Comparison of ENCODE assay signal across 29 cellular contexts in the genomic region with DNA sequence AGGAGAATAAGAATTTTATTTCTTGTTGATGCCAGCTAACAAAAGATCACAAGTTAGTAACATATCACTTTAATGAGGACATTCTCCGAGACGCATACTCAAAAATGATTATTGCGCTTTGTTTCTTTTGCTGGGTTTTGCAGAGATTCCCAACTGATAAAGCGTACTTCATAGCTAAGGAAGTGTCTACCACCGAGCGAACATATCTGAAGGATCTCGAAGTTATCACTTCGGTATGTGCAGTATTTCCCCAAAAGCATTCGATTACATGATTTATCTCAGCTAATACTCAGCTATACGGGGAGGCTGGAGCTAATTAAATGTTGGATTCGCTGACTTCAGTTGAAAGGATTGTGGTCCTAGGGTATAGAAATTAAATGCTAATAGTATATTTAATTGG.
"Had no signal": no experiment of that assay in that cellular context is flagged by ENCODE, and none has a peak within 500 bp of the region (broad histone marks: within the 10 kb centered on the region; RNA-seq: fewer than 3 reads in every experiment).

No MANE protein-coding gene starts in this region.

- H3K9me3 ChIP-seq: left ventricle myocardium inferior, neutrophil, ovary, right atrium auricular region, right lobe of liver, testis, thyroid gland, transverse colon, upper lobe of left lung, vagina had no signal

- H3K36me3 ChIP-seq: neural progenitor cell, neutrophil, ovary, thyroid gland, upper lobe of left lung, vagina had no signal

- H3K36me3 Mint-ChIP-seq: immature natural killer cell; naive B cell; natural killer cell; stimulated activated memory B cell treated with anti-CD40 and anti-IgM and Interleukin-4, amounts not matched to agents 10 μg/mL and 1 μg/mL and 100 μg/mL, for 72 hours had no signal

- H3K27me3 ChIP-seq: hepatocyte, neural progenitor cell, neutrophil, ovary, right atrium auricular region, right lobe of liver, testis, thyroid gland, transverse colon, upper lobe of left lung, vagina had no signal

- H3K27ac Mint-ChIP-seq: immature natural killer cell; mesothelial cell of epicardium; naive B cell; natural killer cell; neural progenitor cell; stimulated activated memory B cell treated with anti-CD40 and anti-IgM and Interleukin-4, amounts not matched to agents 10 μg/mL and 1 μg/mL and 100 μg/mL, for 72 hours; stimulated activated naive CD8-positive, alpha-beta T cell treated with anti-CD3 and anti-CD28 coated beads, Interleukin-15, amount 100 ng/mL, for 72 hours had no signal

- H2AFZ ChIP-seq: hepatocyte, neural progenitor cell had no signal

- H3K4me3 ChIP-seq: hepatocyte, left ventricle myocardium inferior, lung, neural progenitor cell, ovary, right atrium auricular region, right lobe of liver, smooth muscle cell, testis, thyroid gland, transverse colon, upper lobe of left lung, vagina had no signal

- H3K79me2 ChIP-seq: hepatocyte had no signal

- H3K27me3 Mint-ChIP-seq: progenitor cell of endocrine pancreas; stimulated activated naive CD8-positive, alpha-beta T cell treated with anti-CD3 and anti-CD28 coated beads, Interleukin-15, amount 100 ng/mL, for 72 hours had no signal

- H3K9ac ChIP-seq: neural progenitor cell had no signal

- H3K9me3 Mint-ChIP-seq: immature natural killer cell; mesothelial cell of epicardium; natural killer cell; neural progenitor cell; stimulated activated memory B cell treated with anti-CD40 and anti-IgM and Interleukin-4, amounts not matched to agents 10 μg/mL and 1 μg/mL and 100 μg/mL, for 72 hours; stimulated activated naive CD8-positive, alpha-beta T cell treated with anti-CD3 and anti-CD28 coated beads, Interleukin-15, amount 100 ng/mL, for 72 hours had no signal

- H3K4me1 ChIP-seq: left ventricle myocardium inferior, right atrium auricular region, testis, vagina had no signal

- DNase-seq: immature natural killer cell; islet precursor cell; left ventricle myocardium inferior; mesendoderm; naive B cell; natural killer cell; nephron progenitor cell; ovary; right lobe of liver; stimulated activated CD4-positive, alpha-beta T cell treated with anti-CD3 and anti-CD28 coated beads, Interleukin-1b, Interleukin-23, amount 100 ng/mL, for 48 hours; stimulated activated CD4-positive, alpha-beta T cell treated with anti-CD3 and anti-CD28 coated beads, Interleukin-2, amount 100 ng/mL, for 48 hours; stimulated activated CD4-positive, alpha-beta T cell treated with anti-CD3 and anti-CD28 coated beads, Interleukin-4, amount 100 ng/mL, for 4 hours; stimulated activated CD8-positive, alpha-beta memory T cell treated with anti-CD3 and anti-CD28 coated beads, Interleukin-4, amount 100 ng/mL, for 48 hours; stimulated activated naive CD4-positive, alpha-beta T cell treated with Interleukin-2 at 50 U/mL for 16 hours; stimulated activated naive CD8-positive, alpha-beta T cell treated with anti-CD3 and anti-CD28 coated beads, Interleukin-15, amount 100 ng/mL, for 72 hours; testis; thyroid gland; transverse colon; upper lobe of left lung had no signal

- H3K4me1 Mint-ChIP-seq: neural progenitor cell had no signal

- H3K27ac ChIP-seq: hepatocyte, left ventricle myocardium inferior, neural progenitor cell, neutrophil, ovary, right atrium auricular region, right lobe of liver, testis, transverse colon, vagina had no signal

- H3K4me2 ChIP-seq: hepatocyte, neural progenitor cell, smooth muscle cell had no signal

- ATAC-seq: natural killer cell; stimulated activated memory B cell treated with anti-CD40 and anti-IgM and Interleukin-4, amounts not matched to agents 10 μg/mL and 1 μg/mL and 100 μg/mL, for 72 hours; stimulated activated naive CD8-positive, alpha-beta T cell treated with anti-CD3 and anti-CD28 coated beads, Interleukin-15, amount 100 ng/mL, for 72 hours had no signal

- H3K4me3 Mint-ChIP-seq: immature natural killer cell; mesothelial cell of epicardium; natural killer cell; nephron progenitor cell; neural progenitor cell; stimulated activated memory B cell treated with anti-CD40 and anti-IgM and Interleukin-4, amounts not matched to agents 10 μg/mL and 1 μg/mL and 100 μg/mL, for 72 hours had no signal
